ENCODE assay signal across 1 cellular context in the genomic region with DNA sequence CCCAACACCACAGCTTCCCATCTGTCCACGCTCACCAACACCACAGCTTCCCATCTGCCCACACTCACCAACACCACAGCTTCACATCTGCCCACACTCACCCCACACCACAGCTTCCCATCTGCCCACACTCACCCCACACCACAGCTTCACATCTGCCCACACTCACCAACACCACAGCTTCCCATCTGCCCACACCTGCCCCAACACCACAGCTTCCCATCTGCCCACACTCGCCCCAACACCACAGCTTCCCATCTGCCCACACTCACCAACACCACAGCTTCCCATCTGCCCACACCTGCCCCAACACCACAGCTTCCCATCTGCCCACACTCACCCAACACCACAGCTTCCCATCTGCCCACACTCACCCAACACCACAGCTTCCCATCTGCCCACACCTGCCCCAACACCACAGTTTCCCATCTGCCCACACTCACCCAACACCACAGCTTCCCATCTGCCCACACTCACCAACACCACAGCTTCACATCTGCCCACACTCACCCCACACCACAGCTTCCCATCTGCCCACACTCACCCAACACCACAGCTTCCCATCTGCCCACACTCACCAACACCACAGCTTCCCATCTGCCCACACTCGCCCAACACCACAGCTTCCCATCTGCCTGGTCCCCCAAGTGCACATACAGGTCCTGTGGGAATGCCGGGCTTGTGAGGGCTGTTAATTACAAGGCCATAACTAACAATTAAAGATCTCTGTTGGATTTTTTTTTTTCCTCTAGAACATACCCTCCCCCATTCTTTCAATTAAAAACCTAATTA.
A peak's percentile ranks its signal among the peaks of the same experiment; 100 is the strongest.
TF ChIP-seq lines count a peak whose summit lies in the region.

No MANE protein-coding gene starts in this region.

TF ChIP-seq in HEK293, 187 proteins besides CTCF, POLR2A, EP300 and RAD21:
- TF ChIP-seq EGR2 (tag by site-specific recombination; IDR thresholded peaks at IDR 0.05; ENCODE audit: low read depth) (peak; percentile 73), ZFHX2 (tag by site-specific recombination; conservative IDR thresholded peaks at IDR 0.05) (peak; percentile 85), ZNF76 (tag by site-specific recombination; IDR thresholded peaks at IDR 0.05; ENCODE audit: borderline replicate concordance, low read depth) (peak; percentile 62; the same call in 1 of the 2 replicates)
